In genomic region chr10:50534748-50535376, GRCh38 we compare ENCODE assay signal across 8 cellular contexts.
DNase-seq lines count a peak whose midpoint lies in the region; TF ChIP-seq lines count a peak whose summit lies in the region.
"Not testable (repeated sequence)": the region's sequence is repeated elsewhere in the genome, so short reads cannot be mapped to it uniquely, and the experiment has no call there.

No MANE protein-coding gene starts in this region.

- H2AFZ ChIP-seq in SK-N-SH (ENCODE audit: low read depth), result not testable (repeated sequence)

- WGBS in SK-N-SH (ENCODE audit: low lambda C conversion rate), result 60% methylated on average over 5 of the region's 5 CpGs
- 46 to 68% (median 57%) methylated on average over 5 of the region's 5 CpGs for WGBS in adrenal gland, 4 donors

- not testable (repeated sequence) for H3K36me3 ChIP-seq in SK-N-SH (replicated peaks in 1 of 2; ENCODE audit: control insufficient read depth in 1 of 2, insufficient read depth in 2 of 2, low read length in 1 of 2); adrenal gland (replicated peaks in 1 of 2)

- DNase-seq in A172 (ENCODE audit: low spot score), result peak; percentile 40
- peak; percentile 10 for DNase-seq in DMS53 (lab: John Stamatoyannopoulos, UW)
- DNase-seq in HT1080 (ENCODE audit: low read depth), result peak; percentile 82
- DNase-seq in SK-N-SH, result not testable (repeated sequence)
- DNase-seq in adrenal gland, result peak in 5 of 7 donors; percentile 40 to 67 (median 56)
- DNase-seq in dermis blood vessel endothelial cell, result peak; percentile 81
- DNase-seq in fibroblast of the conjunctiva (ENCODE audit: low read depth), result peak; percentile 85
- peak; percentile 82 for DNase-seq in non-pigmented ciliary epithelial cell (ENCODE audit: low read depth)

- not testable (repeated sequence) for H3K4me1 ChIP-seq in SK-N-SH (ENCODE audit: control insufficient read depth in 1 of 2, insufficient read depth in 2 of 2, low read depth in 1 of 2, low read length in 1 of 2); adrenal gland (replicated peaks in 1 of 2)

- H4K20me1 ChIP-seq in SK-N-SH (ENCODE audit: insufficient read depth), result not testable (repeated sequence)

- TF ChIP-seq CTCF in SK-N-SH (IDR thresholded peaks at IDR 0.05); adrenal gland (IDR thresholded peaks at IDR 0.05): not testable (repeated sequence)

- TF ChIP-seq EP300 in SK-N-SH (IDR thresholded peaks at IDR 0.05; ENCODE audit: borderline replicate concordance in 1 of 2, low read depth in 1 of 2, low read length in 1 of 2), result not testable (repeated sequence)

- not testable (repeated sequence) for H3K9me2 ChIP-seq in SK-N-SH

- TF ChIP-seq POLR2A in adrenal gland (IDR thresholded peaks at IDR 0.05), result not testable (repeated sequence)

- H3K9me3 ChIP-seq in SK-N-SH; adrenal gland (replicated peaks in 1 of 3): not testable (repeated sequence)

- TF ChIP-seq RAD21 in SK-N-SH (IDR thresholded peaks at IDR 0.05; ENCODE audit: low read length), result not testable (repeated sequence)

- not testable (repeated sequence) for H3K79me2 ChIP-seq in SK-N-SH (ENCODE audit: insufficient read depth)

- POLR2A ChIA-PET in SK-N-SH (lab: Yijun Ruan, JAX), result not testable (repeated sequence)

- not testable (repeated sequence) for H3F3A ChIP-seq in SK-N-SH (replicated peaks; ENCODE audit: insufficient read depth)

- H3K9ac ChIP-seq in SK-N-SH, result not testable (repeated sequence)

- intact Hi-C loops in adrenal gland (cut with DNase I), result not testable (repeated sequence)

- not testable (repeated sequence) for H3K4me3 ChIP-seq in SK-N-SH (ENCODE audit: low read depth in 2 of 2, low read length in 1 of 2); adrenal gland

- H3K27me3 ChIP-seq in SK-N-SH (ENCODE audit: insufficient read depth); adrenal gland: not testable (repeated sequence)

- CTCF ChIA-PET in SK-N-SH (lab: Yijun Ruan, JAX), result interaction anchor here (1.2 kb wide), 1 partner anchor 11 kb away, joined by 3 read pairs; no protein-coding TSS in a partner anchor

- not testable (repeated sequence) for H3K4me2 ChIP-seq in SK-N-SH

- H3K27ac ChIP-seq in SK-N-SH (ENCODE audit: low read depth in 2 of 2, low read length in 1 of 2), result peak overlapping the region in 1 of 2 experiments; percentile 49; a peak in 2 of 4 replicates
- peak overlapping the region in 1 of 5 donors; percentile 39 for H3K27ac ChIP-seq in adrenal gland

TF ChIP-seq in SK-N-SH, 30 proteins besides CTCF, POLR2A, EP300 and RAD21:
- peak; percentile 40; the same call in 1 of the 2 replicates for TF ChIP-seq TCF12 (IDR thresholded peaks at IDR 0.05)
- TF ChIP-seq FOSL2 (IDR thresholded peaks at IDR 0.05; ENCODE audit: borderline replicate concordance, low read depth), result peak; percentile 46; the same call in 1 of the 2 replicates
- TF ChIP-seq RXRA (IDR thresholded peaks at IDR 0.05; ENCODE audit: borderline replicate concordance, low read depth), result peak; percentile 74; the same call in 1 of the 2 replicates
- TF ChIP-seq JUND (IDR thresholded peaks at IDR 0.05), result peak; percentile 52
